Comparison of ENCODE assay signal across 13 cellular contexts in genomic region chr5:140785905-140786686, GRCh38. TPM values are rescaled to one million over a fixed set of nuclear protein-coding genes. Genes with fewer than 3 reads are reported as not detected.
DNase-seq lines count a peak whose midpoint lies in the region; ATAC-seq and TF ChIP-seq lines count a peak whose summit lies in the region.
"Had no signal": no experiment of that assay in that cellular context is flagged by ENCODE, and none has a peak within 500 bp of the region (broad histone marks: within the 10 kb centered on the region; RNA-seq: fewer than 3 reads in every experiment).

Gene PCDHA1 (plus strand): TSS chr5:140786140.

- intact Hi-C loops in Right ventricle myocardium superior (cut with DNase I): no loop called here

- 87 to 89% methylated on average over 26 to 29 of the region's 29 CpGs for WGBS in endodermal cell (ENCODE audit: insufficient coverage in 1 of 2, insufficient read length in 1 of 2), 2 experiments

- no peaks in the 10 kb centered on the region for H3K36me3 Mint-ChIP-seq in endodermal cell (ENCODE audit: low read depth)
- H3K36me3 Mint-ChIP-seq: activated naive CD4-positive, alpha-beta T cell treated with anti-CD3 and anti-CD28 coated beads, Interleukin-2, amount 10 ng/mL, durations not matched to agents 7 days and 5 days; CD4-positive, CD25-positive, alpha-beta regulatory T cell had no signal

- no peaks in the 10 kb centered on the region for H3K27me3 ChIP-seq in endodermal cell (ENCODE audit: control insufficient read depth, insufficient read depth, low read length, poor library complexity, severe bottlenecking)

- ATAC-seq in Right ventricle myocardium superior (ENCODE audit: poor library complexity) (no peak), GM19397 (IDR thresholded peaks at IDR 0.05; ENCODE audit: unreplicated experiment) (no peak)
- ATAC-seq: sciatic nerve had no signal

- peaks cover 68% of the 10 kb centered on the region for H3K9me3 Mint-ChIP-seq in endodermal cell

- peaks cover 14% of the 10 kb centered on the region for H3K27me3 Mint-ChIP-seq in endodermal cell (ENCODE audit: insufficient read depth)

- H3K9me3 ChIP-seq in HEK293 (ENCODE audit: control insufficient read depth, insufficient read depth, low read depth, low read length): no peaks in the 10 kb centered on the region
- peaks cover 21% of the 10 kb centered on the region for H3K9me3 ChIP-seq in endodermal cell (ENCODE audit: control insufficient read depth, low read length)

- no peaks in the 10 kb centered on the region for H3K4me1 ChIP-seq in HEK293 (ENCODE audit: control insufficient read depth, insufficient read depth, low read length)
- H3K4me1 ChIP-seq in endodermal cell (ENCODE audit: control insufficient read depth, insufficient read depth, low read length): no peaks in the 10 kb centered on the region

- H3K27ac Mint-ChIP-seq in endodermal cell: peak within 1 kb of the TSS; percentile 17
- H3K27ac Mint-ChIP-seq: activated naive CD4-positive, alpha-beta T cell treated with anti-CD3 and anti-CD28 coated beads, Interleukin-2, amount 10 ng/mL, durations not matched to agents 7 days and 5 days; CD4-positive, CD25-positive, alpha-beta regulatory T cell; mesothelial cell of epicardium had no signal

- H3K4me3 Mint-ChIP-seq in endodermal cell: peak within 1 kb of the TSS; percentile 48
- H3K4me3 Mint-ChIP-seq: activated naive CD4-positive, alpha-beta T cell treated with anti-CD3 and anti-CD28 coated beads, Interleukin-2, amount 10 ng/mL, durations not matched to agents 7 days and 5 days; CD4-positive, CD25-positive, alpha-beta regulatory T cell; mesothelial cell of epicardium had no signal

- TF ChIP-seq CTCF in HEK293 (tag by site-specific recombination; IDR thresholded peaks at IDR 0.05): no peak
- TF ChIP-seq CTCF in endodermal cell (conservative IDR thresholded peaks at IDR 0.05): peak; percentile 72

- H3K4me3 ChIP-seq in HEK293 (ENCODE audit: low read depth, low read length): no peak within 1 kb of the TSS
- no peak within 1 kb of the TSS for H3K4me3 ChIP-seq in endodermal cell (ENCODE audit: low read length)

- CTCF ChIA-PET in HEK293 (lab: Yijun Ruan, JAX): interaction anchor here (0.5 to 2.2 kb wide), 14 partner anchors 9 to 562 kb away, joined by 3 to 6 read pairs (median 3); partner anchors contain the start of genes PCDHA2 and PCDHA4

- POLR2A ChIA-PET in HEK293 (lab: Yijun Ruan, JAX): no interaction called here

- H3K4me1 Mint-ChIP-seq in endodermal cell: no peaks in the 10 kb centered on the region
- H3K4me1 Mint-ChIP-seq: activated naive CD4-positive, alpha-beta T cell treated with anti-CD3 and anti-CD28 coated beads, Interleukin-2, amount 10 ng/mL, durations not matched to agents 7 days and 5 days; CD4-positive, CD25-positive, alpha-beta regulatory T cell; mesothelial cell of epicardium had no signal

- H3K27ac ChIP-seq in HEK293 (ENCODE audit: extremely low read depth, low read depth, low read length): no peak within 1 kb of the TSS
- no peak within 1 kb of the TSS for H3K27ac ChIP-seq in endodermal cell (ENCODE audit: low read depth, low read length)

- DNase-seq in AML-193 (lab: John Stamatoyannopoulos, UW) (peak; percentile 52 to 54), NOMO-1 treated with DMSO at 0.1 percent for 48 hours (lab: John Stamatoyannopoulos, UW; ENCODE audit: unreplicated experiment) (peak; percentile 59), endodermal cell (no peak), NK-92 (lab: John Stamatoyannopoulos, UW; ENCODE audit: unreplicated experiment) (no peak), NCI-H1092 (lab: John Stamatoyannopoulos, UW) (no peak), Right ventricle myocardium superior (no peak)
- DNase-seq: activated CD4-positive, alpha-beta T cell treated with anti-CD3 and anti-CD28 coated beads for 1 hour; activated naive CD4-positive, alpha-beta T cell treated with anti-CD3 and anti-CD28 coated beads, Interleukin-2, amount 10 ng/mL, durations not matched to agents 7 days and 5 days had no signal

- H3K36me3 ChIP-seq in HEK293 (ENCODE audit: control insufficient read depth in 2 of 2, insufficient read depth in 1 of 2, low read length in 2 of 2): no peaks in the 10 kb centered on the region
- no peaks in the 10 kb centered on the region for H3K36me3 ChIP-seq in endodermal cell (ENCODE audit: control insufficient read depth, insufficient read depth, low read length)

- H3K9ac ChIP-seq in endodermal cell (ENCODE audit: extremely low read depth, low read length, poor library complexity, severe bottlenecking): no peak within 1 kb of the TSS

TF ChIP-seq in HEK293, 187 proteins besides CTCF, POLR2A, EP300 and RAD21:
- TF ChIP-seq ZNF266 (tag by site-specific recombination; IDR thresholded peaks at IDR 0.05; ENCODE audit: low read depth) (no peak), ZNF654 (tag by site-specific recombination; IDR thresholded peaks at IDR 0.05; ENCODE audit: low read depth) (peak; percentile 71)
TF ChIP-seq in HEK293: peak in this region for 1.

RNA-seq across cellular contexts. Expression of gene PCDHA1, which starts in this region (rescaled TPM):
- total RNA-seq in endodermal cell (1 to 10 TPM in 1 of 2 donors, under 1 TPM in 1; 0.18 to 2.9 TPM), Right ventricle myocardium superior (not detected)
- not detected for polyA plus RNA-seq in endodermal cell (2013, experiment 1 of 2)
- not detected for polyA plus RNA-seq in endodermal cell (2013, experiment 2 of 2)
- total RNA-seq: CD4-positive, CD25-positive, alpha-beta regulatory T cell; mesothelial cell of epicardium; sciatic nerve had no signal
- polyA plus RNA-seq: CD4-positive, CD25-positive, alpha-beta regulatory T cell had no signal

Comparison
In these comparisons a context has a peak if more than half of its experiments do, and no peak if none do; other contexts are left out.
1. DNase-seq: peak in AML-193 (2 of 2) and NOMO-1 treated with DMSO at 0.1 percent for 48 hours (single experiment); none in endodermal cell (single experiment), NK-92 (single experiment), NCI-H1092 (single experiment) and Right ventricle myocardium superior (single experiment).